In genomic region chr17:29588561-29589411, GRCh38 we compare ENCODE assay signal across 8 cellular contexts. TPM values are rescaled to one million over a fixed set of nuclear protein-coding genes. Genes with fewer than 3 reads are reported as not detected.
DNase-seq lines count a peak whose midpoint lies in the region; ATAC-seq, FAIRE-seq and TF ChIP-seq lines count a peak whose summit lies in the region.

No MANE protein-coding gene starts in this region.

- H3K9me3 Mint-ChIP-seq in stimulated activated memory B cell treated with anti-CD40 and anti-IgM and Interleukin-4, amounts not matched to agents 10 μg/mL and 1 μg/mL and 100 μg/mL, for 72 hours: no peaks in the 10 kb centered on the region

- no peaks in the 10 kb centered on the region for H3K27me3 Mint-ChIP-seq in stimulated activated memory B cell treated with anti-CD40 and anti-IgM and Interleukin-4, amounts not matched to agents 10 μg/mL and 1 μg/mL and 100 μg/mL, for 72 hours

- no peak overlapping the region for H2AFZ ChIP-seq in HepG2 (ENCODE audit: low read length)

- FAIRE-seq in bronchial epithelial cell (lab: Jason Lieb, UNC): no peak
- FAIRE-seq in HepG2 (lab: Jason Lieb, UNC): no peak

- TF ChIP-seq CTCF in bronchial epithelial cell (IDR thresholded peaks at IDR 0.05; ENCODE audit: insufficient read depth, low read length, severe bottlenecking): no peak
- no peak for TF ChIP-seq CTCF in HepG2 (CRISPR knock-in tag; IDR thresholded peaks at IDR 0.05)

- no peak for TF ChIP-seq RAD21 in HepG2 (CRISPR knock-in tag; IDR thresholded peaks at IDR 0.05)

- DNase-seq in activated CD4-positive, alpha-beta T cell treated with anti-CD3 and anti-CD28 coated beads for 4 hours: peak; percentile 71 to 83
- DNase-seq in activated CD4-positive, alpha-beta T cell treated with anti-CD3 and anti-CD28 coated beads for 1 hour: no peak
- DNase-seq in SW480 (ENCODE audit: low spot score) (peak; percentile 35), bronchial epithelial cell (ENCODE audit: low read depth) (no peak), HepG2 (ENCODE audit: low spot score) (no peak), NCI-H1436 (lab: John Stamatoyannopoulos, UW) (no peak)

- H3K36me3 Mint-ChIP-seq in stimulated activated memory B cell treated with anti-CD40 and anti-IgM and Interleukin-4, amounts not matched to agents 10 μg/mL and 1 μg/mL and 100 μg/mL, for 72 hours: no peaks in the 10 kb centered on the region

- H4K20me1 ChIP-seq in HepG2 (ENCODE audit: insufficient read depth, low read length): peaks cover 14% of the 10 kb centered on the region; the same call in 1 of the 2 replicates

- CTCF ChIA-PET in HepG2 (lab: Yijun Ruan, JAX; ENCODE audit: low intra/inter-chr PET ratio, low total read pairs): no interaction called here

- H3K27me3 ChIP-seq in bronchial epithelial cell (ENCODE audit: control insufficient read depth, insufficient read depth, low read length) (no peaks in the 10 kb centered on the region), HepG2 (ENCODE audit: control insufficient read depth in 1 of 2, insufficient read depth in 2 of 2, low read length in 2 of 2) (peaks cover 0 to 1% of the 10 kb centered on the region in 2 experiments; a peak in 1 of 5 replicates)

- in situ Hi-C loops in HepG2 (cut with HindIII; ENCODE audit: extremely low pct_ligation_motif_present, low pct_unique_long_range_greater_than_20kb): no loop called here

- no peak for TF ChIP-seq POLR2A in HepG2 (IDR thresholded peaks at IDR 0.05; ENCODE audit: insufficient read depth in 1 of 2, low read depth in 2 of 2, low read length in 2 of 2)

- H3K27ac ChIP-seq in HepG2 (ENCODE audit: extremely low read length, insufficient read depth, low read length): no peak overlapping the region

- peak overlapping the region; percentile 73 for H3K9ac ChIP-seq in HepG2 (ENCODE audit: insufficient read depth, low read depth, low read length)

- POLR2A ChIA-PET in HepG2 (lab: Yijun Ruan, JAX): interaction anchor here (1.0 to 2.0 kb wide), 3 partner anchors 14 to 29 kb away, joined by 4 to 11 read pairs (median 5); partner anchors contain the start of gene ABHD15

- H3K4me2 ChIP-seq in HepG2 (ENCODE audit: low read depth, low read length): peak overlapping the region; percentile 93

- H3K36me3 ChIP-seq in bronchial epithelial cell (ENCODE audit: control insufficient read depth, insufficient read depth, low read length) (no peaks in the 10 kb centered on the region), HepG2 (replicated peaks in 1 of 2; ENCODE audit: control insufficient read depth in 1 of 2, insufficient read depth in 2 of 2, low read length in 2 of 2) (no peaks in the 10 kb centered on the region)

- H3K79me2 ChIP-seq in HepG2 (ENCODE audit: insufficient read depth, low read length): peaks cover 23% of the 10 kb centered on the region

- intact Hi-C loops in HepG2 (cut with micrococcal nuclease; ENCODE audit: unreplicated experiment): no loop called here

- H3K4me3 ChIP-seq in bronchial epithelial cell (ENCODE audit: low read depth, low read length): peak overlapping the region; percentile 76
- peak overlapping the region; percentile 70 to 98 (median 79) for H3K4me3 ChIP-seq in HepG2 (replicated peaks in 1 of 3; ENCODE audit: insufficient read depth in 1 of 3, low read depth in 2 of 3, low read length in 3 of 3)

- peak; percentile 13 for ATAC-seq in HG03280 (IDR thresholded peaks at IDR 0.05; ENCODE audit: unreplicated experiment)
- peak; percentile 1; the same call in 1 of the 3 replicates for ATAC-seq in HepG2
- ATAC-seq in stimulated activated memory B cell treated with anti-CD40 and anti-IgM and Interleukin-4, amounts not matched to agents 10 μg/mL and 1 μg/mL and 100 μg/mL, for 72 hours: peak; percentile 39

- TF ChIP-seq EP300 in HepG2 (IDR thresholded peaks at IDR 0.05; ENCODE audit: low read depth in 2 of 2, low read length in 2 of 2) (no peak), HepG2 (CRISPR knock-in tag; IDR thresholded peaks at IDR 0.05; ENCODE audit: borderline replicate concordance) (no peak)

- no TSS peak for BruUV-seq in HepG2 (replicated peaks; lab: Mats Ljungman, UMichigan)

- peaks cover 83% of the 10 kb centered on the region for H3K4me1 Mint-ChIP-seq in stimulated activated memory B cell treated with anti-CD40 and anti-IgM and Interleukin-4, amounts not matched to agents 10 μg/mL and 1 μg/mL and 100 μg/mL, for 72 hours

- peaks cover 56% of the 10 kb centered on the region for H3K4me1 ChIP-seq in HepG2 (ENCODE audit: insufficient read depth, low read length)

- H3K9me3 ChIP-seq in HepG2 (ENCODE audit: low read length): no peaks in the 10 kb centered on the region

- WGBS in HepG2 (ENCODE audit: low lambda C conversion rate): no CpG with 5 or more reads among the region's 72 CpGs

- H3K27ac Mint-ChIP-seq in stimulated activated memory B cell treated with anti-CD40 and anti-IgM and Interleukin-4, amounts not matched to agents 10 μg/mL and 1 μg/mL and 100 μg/mL, for 72 hours: peak overlapping the region; percentile 75

- H3K4me3 Mint-ChIP-seq in stimulated activated memory B cell treated with anti-CD40 and anti-IgM and Interleukin-4, amounts not matched to agents 10 μg/mL and 1 μg/mL and 100 μg/mL, for 72 hours: peak overlapping the region; percentile 91

RNA-seq across cellular contexts. Expression of gene GIT1, which starts 0.7 kb away (rescaled TPM):
- 16.3 and 17.4 TPM in 2 replicates for total RNA-seq in bronchial epithelial cell
- total RNA-seq in HepG2 (2016; rRNA removed; fragmentation: Illumina TruSeq; extraction: Trizol): 12.9 and 14.2 TPM in 2 replicates
- 6.7 and 9.1 TPM in 2 replicates for total RNA-seq in HepG2 (2016; cell fraction: cytosol; rRNA removed; fragmentation: Illumina TruSeq; extraction: Trizol; ENCODE audit: low read depth)
- total RNA-seq in HepG2 (2016; cell fraction: insoluble cytoplasmic fraction; rRNA removed; fragmentation: Illumina TruSeq; extraction: Trizol): 11.3 and 13.5 TPM in 2 replicates
- total RNA-seq in HepG2 (2016; cell fraction: membrane; rRNA removed; fragmentation: Illumina TruSeq; extraction: Trizol): 23.5 and 27.1 TPM in 2 replicates
- 11.7 and 17.3 TPM in 2 replicates for total RNA-seq in HepG2 (2016; cell fraction: nucleus; rRNA removed; fragmentation: Illumina TruSeq; extraction: Trizol)
- 30.8 and 31.5 TPM in 2 replicates for polyA plus RNA-seq in HepG2 (2011; rRNA removed)
- polyA plus RNA-seq in HepG2 (2011; cell fraction: cytosol; rRNA removed): 17.1 and 24.2 TPM in 2 replicates
- 56.8 and 69.2 TPM in 2 replicates for polyA plus RNA-seq in HepG2 (2011; cell fraction: nucleus; rRNA removed)
- polyA plus RNA-seq in HepG2 (2012): 15.9 and 22.4 TPM in 2 replicates
- polyA plus RNA-seq in HepG2 (2016; cell fraction: cytosol; fragmentation: Illumina TruSeq; extraction: Trizol; ENCODE audit: low read depth): 12.0 and 13.0 TPM in 2 replicates
- 17.0 and 22.9 TPM in 2 replicates for polyA plus RNA-seq in HepG2 (2016; cell fraction: insoluble cytoplasmic fraction; fragmentation: Illumina TruSeq; extraction: Trizol; ENCODE audit: low read depth)
- 26.3 and 34.9 TPM in 2 replicates for polyA plus RNA-seq in HepG2 (2016; cell fraction: membrane; fragmentation: Illumina TruSeq; extraction: Trizol; ENCODE audit: low read depth)
- polyA plus RNA-seq in HepG2 (2016; cell fraction: nucleus; fragmentation: Illumina TruSeq; extraction: Trizol; ENCODE audit: insufficient read depth, low read depth): 31.9 and 33.9 TPM in 2 replicates
- 51.4 and 110 TPM in 2 replicates for polyA minus RNA-seq in HepG2 (2011; rRNA and poly(A)+ RNA removed; ENCODE audit: low replicate concordance)
- 17.5 and 20.2 TPM in 2 replicates for polyA minus RNA-seq in HepG2 (2011; cell fraction: cytosol; rRNA and poly(A)+ RNA removed)
- 22.8 and 25.5 TPM in 2 replicates for polyA minus RNA-seq in HepG2 (2011; cell fraction: nucleus; rRNA and poly(A)+ RNA removed)

RNA-seq across cellular contexts. Expression of gene ANKRD13B, which starts 4.1 kb away (rescaled TPM):
- 2.0 and 2.4 TPM in 2 replicates for total RNA-seq in bronchial epithelial cell
- total RNA-seq in HepG2 (2016; rRNA removed; fragmentation: Illumina TruSeq; extraction: Trizol): 1.6 and 1.7 TPM in 2 replicates
- 0.71 and 0.79 TPM in 2 replicates for total RNA-seq in HepG2 (2016; cell fraction: cytosol; rRNA removed; fragmentation: Illumina TruSeq; extraction: Trizol; ENCODE audit: low read depth)
- total RNA-seq in HepG2 (2016; cell fraction: insoluble cytoplasmic fraction; rRNA removed; fragmentation: Illumina TruSeq; extraction: Trizol): 0.76 and 1.6 TPM in 2 replicates
- 1.5 and 1.9 TPM in 2 replicates for total RNA-seq in HepG2 (2016; cell fraction: membrane; rRNA removed; fragmentation: Illumina TruSeq; extraction: Trizol)
- 2.0 and 2.4 TPM in 2 replicates for total RNA-seq in HepG2 (2016; cell fraction: nucleus; rRNA removed; fragmentation: Illumina TruSeq; extraction: Trizol)
- polyA plus RNA-seq in HepG2 (2011; rRNA removed): 1.8 and 2.2 TPM in 2 replicates
- polyA plus RNA-seq in HepG2 (2011; cell fraction: cytosol; rRNA removed): 0.83 and 1.4 TPM in 2 replicates
- 9.9 and 14.7 TPM in 2 replicates for polyA plus RNA-seq in HepG2 (2011; cell fraction: nucleus; rRNA removed)
- 1.2 and 2.1 TPM in 2 replicates for polyA plus RNA-seq in HepG2 (2012)
- 0.67 and 0.84 TPM in 2 replicates for polyA plus RNA-seq in HepG2 (2016; cell fraction: cytosol; fragmentation: Illumina TruSeq; extraction: Trizol; ENCODE audit: low read depth)
- polyA plus RNA-seq in HepG2 (2016; cell fraction: insoluble cytoplasmic fraction; fragmentation: Illumina TruSeq; extraction: Trizol; ENCODE audit: low read depth): 1.7 and 2.2 TPM in 2 replicates
- polyA plus RNA-seq in HepG2 (2016; cell fraction: membrane; fragmentation: Illumina TruSeq; extraction: Trizol; ENCODE audit: low read depth): 1.7 and 1.9 TPM in 2 replicates
- polyA plus RNA-seq in HepG2 (2016; cell fraction: nucleus; fragmentation: Illumina TruSeq; extraction: Trizol; ENCODE audit: insufficient read depth, low read depth): 6.1 and 8.4 TPM in 2 replicates
- polyA minus RNA-seq in HepG2 (2011; rRNA and poly(A)+ RNA removed; ENCODE audit: low replicate concordance): 3.0 and 21.2 TPM in 2 replicates
- 1.5 and 1.8 TPM in 2 replicates for polyA minus RNA-seq in HepG2 (2011; cell fraction: cytosol; rRNA and poly(A)+ RNA removed)
- 0.75 and 1.8 TPM in 2 replicates for polyA minus RNA-seq in HepG2 (2011; cell fraction: nucleus; rRNA and poly(A)+ RNA removed)

RNA-seq across cellular contexts. Expression of gene TP53I13, which starts 20.3 kb away (rescaled TPM):
- total RNA-seq in bronchial epithelial cell (25.3 and 30.1 TPM in 2 replicates), HepG2 (2016; rRNA removed; fragmentation: Illumina TruSeq; extraction: Trizol) (9.9 and 25.7 TPM in 2 replicates)
- 17.6 and 23.7 TPM in 2 replicates for total RNA-seq in HepG2 (2016; cell fraction: cytosol; rRNA removed; fragmentation: Illumina TruSeq; extraction: Trizol; ENCODE audit: low read depth)
- total RNA-seq in HepG2 (2016; cell fraction: insoluble cytoplasmic fraction; rRNA removed; fragmentation: Illumina TruSeq; extraction: Trizol): 9.5 and 27.0 TPM in 2 replicates
- 15.6 and 16.0 TPM in 2 replicates for total RNA-seq in HepG2 (2016; cell fraction: membrane; rRNA removed; fragmentation: Illumina TruSeq; extraction: Trizol)
- 23.1 and 26.1 TPM in 2 replicates for total RNA-seq in HepG2 (2016; cell fraction: nucleus; rRNA removed; fragmentation: Illumina TruSeq; extraction: Trizol)
- polyA plus RNA-seq in HepG2 (2011; rRNA removed): 16.9 and 29.2 TPM in 2 replicates
- 15.5 and 31.8 TPM in 2 replicates for polyA plus RNA-seq in HepG2 (2011; cell fraction: cytosol; rRNA removed)
- polyA plus RNA-seq in HepG2 (2011; cell fraction: nucleus; rRNA removed): 136 and 174 TPM in 2 replicates
- 12.7 and 18.1 TPM in 2 replicates for polyA plus RNA-seq in HepG2 (2012)
- polyA plus RNA-seq in HepG2 (2016; cell fraction: cytosol; fragmentation: Illumina TruSeq; extraction: Trizol; ENCODE audit: low read depth): 9.2 and 10.2 TPM in 2 replicates
- 8.5 and 9.5 TPM in 2 replicates for polyA plus RNA-seq in HepG2 (2016; cell fraction: insoluble cytoplasmic fraction; fragmentation: Illumina TruSeq; extraction: Trizol; ENCODE audit: low read depth)
- 10.4 and 10.9 TPM in 2 replicates for polyA plus RNA-seq in HepG2 (2016; cell fraction: membrane; fragmentation: Illumina TruSeq; extraction: Trizol; ENCODE audit: low read depth)
- 51.8 and 59.8 TPM in 2 replicates for polyA plus RNA-seq in HepG2 (2016; cell fraction: nucleus; fragmentation: Illumina TruSeq; extraction: Trizol; ENCODE audit: insufficient read depth, low read depth)
- 25.1 and 43.5 TPM in 2 replicates for polyA minus RNA-seq in HepG2 (2011; rRNA and poly(A)+ RNA removed; ENCODE audit: low replicate concordance)
- polyA minus RNA-seq in HepG2 (2011; cell fraction: cytosol; rRNA and poly(A)+ RNA removed): 18.8 and 20.0 TPM in 2 replicates
- 16.1 and 22.5 TPM in 2 replicates for polyA minus RNA-seq in HepG2 (2011; cell fraction: nucleus; rRNA and poly(A)+ RNA removed)

RNA-seq across cellular contexts. Expression of gene ABHD15, which starts 21.9 kb away (rescaled TPM):
- total RNA-seq in bronchial epithelial cell: 5.2 and 6.3 TPM in 2 replicates
- 4.8 and 7.7 TPM in 2 replicates for total RNA-seq in HepG2 (2016; rRNA removed; fragmentation: Illumina TruSeq; extraction: Trizol)
- total RNA-seq in HepG2 (2016; cell fraction: cytosol; rRNA removed; fragmentation: Illumina TruSeq; extraction: Trizol; ENCODE audit: low read depth): 0.44 and 0.91 TPM in 2 replicates
- total RNA-seq in HepG2 (2016; cell fraction: insoluble cytoplasmic fraction; rRNA removed; fragmentation: Illumina TruSeq; extraction: Trizol): 5.0 and 7.3 TPM in 2 replicates
- total RNA-seq in HepG2 (2016; cell fraction: membrane; rRNA removed; fragmentation: Illumina TruSeq; extraction: Trizol): 3.2 and 3.6 TPM in 2 replicates
- 6.6 and 6.7 TPM in 2 replicates for total RNA-seq in HepG2 (2016; cell fraction: nucleus; rRNA removed; fragmentation: Illumina TruSeq; extraction: Trizol)
- 2.4 and 2.9 TPM in 2 replicates for polyA plus RNA-seq in HepG2 (2011; rRNA removed)
- polyA plus RNA-seq in HepG2 (2011; cell fraction: cytosol; rRNA removed): 2.6 and 2.7 TPM in 2 replicates
- 2.3 and 2.7 TPM in 2 replicates for polyA plus RNA-seq in HepG2 (2011; cell fraction: nucleus; rRNA removed)
- polyA plus RNA-seq in HepG2 (2012): 2.3 and 2.8 TPM in 2 replicates
- 0.60 and 0.61 TPM in 2 replicates for polyA plus RNA-seq in HepG2 (2016; cell fraction: cytosol; fragmentation: Illumina TruSeq; extraction: Trizol; ENCODE audit: low read depth)
- 4.7 and 5.2 TPM in 2 replicates for polyA plus RNA-seq in HepG2 (2016; cell fraction: insoluble cytoplasmic fraction; fragmentation: Illumina TruSeq; extraction: Trizol; ENCODE audit: low read depth)
- 1.9 and 2.1 TPM in 2 replicates for polyA plus RNA-seq in HepG2 (2016; cell fraction: membrane; fragmentation: Illumina TruSeq; extraction: Trizol; ENCODE audit: low read depth)
- polyA plus RNA-seq in HepG2 (2016; cell fraction: nucleus; fragmentation: Illumina TruSeq; extraction: Trizol; ENCODE audit: insufficient read depth, low read depth): 8.6 and 9.0 TPM in 2 replicates
- polyA minus RNA-seq in HepG2 (2011; rRNA and poly(A)+ RNA removed; ENCODE audit: low replicate concordance): 9.2 and 15.6 TPM in 2 replicates
- 2.6 and 3.4 TPM in 2 replicates for polyA minus RNA-seq in HepG2 (2011; cell fraction: cytosol; rRNA and poly(A)+ RNA removed)
- 3.6 and 5.5 TPM in 2 replicates for polyA minus RNA-seq in HepG2 (2011; cell fraction: nucleus; rRNA and poly(A)+ RNA removed)

RNA-seq across cellular contexts. Expression of gene CORO6, which starts 33.9 kb away (rescaled TPM):
- 0.79 and 1.0 TPM in 2 replicates for total RNA-seq in bronchial epithelial cell
- total RNA-seq in HepG2 (2016; rRNA removed; fragmentation: Illumina TruSeq; extraction: Trizol): 0.42 TPM in 1 of 2 replicates, not detected in the other
- total RNA-seq in HepG2 (2016; cell fraction: cytosol; rRNA removed; fragmentation: Illumina TruSeq; extraction: Trizol; ENCODE audit: low read depth): 0.10 TPM in 1 of 2 replicates, not detected in the other
- 0.15 and 0.39 TPM in 2 replicates for total RNA-seq in HepG2 (2016; cell fraction: insoluble cytoplasmic fraction; rRNA removed; fragmentation: Illumina TruSeq; extraction: Trizol)
- 0.14 TPM in 1 of 2 replicates, not detected in the other for total RNA-seq in HepG2 (2016; cell fraction: membrane; rRNA removed; fragmentation: Illumina TruSeq; extraction: Trizol)
- total RNA-seq in HepG2 (2016; cell fraction: nucleus; rRNA removed; fragmentation: Illumina TruSeq; extraction: Trizol): 0.38 and 0.71 TPM in 2 replicates
- polyA plus RNA-seq in HepG2 (2011; rRNA removed): 0.82 and 1.2 TPM in 2 replicates
- polyA plus RNA-seq in HepG2 (2011; cell fraction: cytosol; rRNA removed): 0.20 and 0.22 TPM in 2 replicates
- polyA plus RNA-seq in HepG2 (2011; cell fraction: nucleus; rRNA removed): 10.2 and 12.8 TPM in 2 replicates
- 0.16 and 0.25 TPM in 2 replicates for polyA plus RNA-seq in HepG2 (2012)
- 0.12 TPM in 1 of 2 replicates, not detected in the other for polyA plus RNA-seq in HepG2 (2016; cell fraction: cytosol; fragmentation: Illumina TruSeq; extraction: Trizol; ENCODE audit: low read depth)
- 0.20 TPM in 1 of 2 replicates, not detected in the other for polyA plus RNA-seq in HepG2 (2016; cell fraction: insoluble cytoplasmic fraction; fragmentation: Illumina TruSeq; extraction: Trizol; ENCODE audit: low read depth)
- polyA plus RNA-seq in HepG2 (2016; cell fraction: membrane; fragmentation: Illumina TruSeq; extraction: Trizol; ENCODE audit: low read depth): not detected in 2 replicates
- 0.96 and 2.4 TPM in 2 replicates for polyA plus RNA-seq in HepG2 (2016; cell fraction: nucleus; fragmentation: Illumina TruSeq; extraction: Trizol; ENCODE audit: insufficient read depth, low read depth)
- polyA minus RNA-seq in HepG2 (2011; rRNA and poly(A)+ RNA removed; ENCODE audit: low replicate concordance): 4.6 TPM in 1 of 2 replicates, not detected in the other
- polyA minus RNA-seq in HepG2 (2011; cell fraction: cytosol; rRNA and poly(A)+ RNA removed): not detected in 2 replicates
- polyA minus RNA-seq in HepG2 (2011; cell fraction: nucleus; rRNA and poly(A)+ RNA removed): 0.50 and 0.52 TPM in 2 replicates

Comparison
In these comparisons a context has a peak if more than half of its experiments do, and no peak if none do; other contexts are left out.
1. DNase-seq: peak in activated CD4-positive, alpha-beta T cell treated with anti-CD3 and anti-CD28 coated beads for 4 hours (2 of 2) and SW480 (single experiment); none in activated CD4-positive, alpha-beta T cell treated with anti-CD3 and anti-CD28 coated beads for 1 hour (single experiment), bronchial epithelial cell (single experiment), HepG2 (single experiment) and NCI-H1436 (single experiment).
2. Peak in every context shown above with its lines, with median percentiles within 50 percentile points of each other: ATAC-seq.